19 cellular contexts compared by ENCODE assay signal in the genomic region with DNA sequence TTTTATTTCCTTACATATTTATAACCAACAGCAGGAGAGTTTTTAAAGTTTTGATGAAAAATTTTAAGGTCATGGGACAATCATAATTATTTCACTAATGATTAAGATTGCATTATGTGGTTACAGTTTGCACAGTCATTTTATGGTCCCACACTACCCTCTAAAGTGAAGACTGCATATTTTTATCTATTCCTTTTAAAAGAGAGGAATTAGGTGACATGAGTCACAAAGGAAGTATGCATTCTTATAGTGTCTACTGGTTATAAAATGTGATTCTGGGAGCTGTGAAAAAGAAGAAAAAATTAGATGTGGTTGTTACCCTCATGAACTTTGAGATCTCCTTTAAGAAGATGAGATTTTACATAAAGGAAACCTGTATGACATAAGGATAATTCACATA.
A peak's percentile ranks its signal among the peaks of the same experiment; 100 is the strongest.
DNase-seq lines count a peak whose midpoint lies in the region; TF ChIP-seq lines count a peak whose summit lies in the region.
"Had no signal": no experiment of that assay in that cellular context is flagged by ENCODE, and none has a peak within 500 bp of the region (broad histone marks: within the 10 kb centered on the region; RNA-seq: fewer than 3 reads in every experiment).

No MANE protein-coding gene starts in this region.

- peaks cover 17% of the 10 kb centered on the region for H3K4me1 ChIP-seq in skeletal muscle satellite cell (ENCODE audit: control insufficient read depth, insufficient read depth, low read length)

- CTCF ChIA-PET in RWPE1 (lab: Yijun Ruan, JAX): interaction anchor here (0.6 kb wide), 1 partner anchor 804 kb away, joined by 3 read pairs; no protein-coding TSS in a partner anchor

- H3K4me3 ChIP-seq in fibroblast of pulmonary artery (replicated peaks; ENCODE audit: low read depth, low read length): no peak overlapping the region
- H3K4me3 ChIP-seq in skeletal muscle satellite cell (ENCODE audit: low read length): no peak overlapping the region
- H3K4me3 ChIP-seq: GM23338, thoracic aorta had no signal

- H3K27me3 ChIP-seq in skeletal muscle satellite cell (ENCODE audit: control insufficient read depth, insufficient read depth, low read length): no peaks in the 10 kb centered on the region

- no peak overlapping the region for H3K4me2 ChIP-seq in skeletal muscle satellite cell (ENCODE audit: low read length)
- H3K4me2 ChIP-seq: GM23338 had no signal

- DNase-seq in GM04503 (ENCODE audit: low read depth): peak; percentile 44
- DNase-seq in RWPE1 (ENCODE audit: low spot score): peak; percentile 66
- DNase-seq in fibroblast of pulmonary artery (ENCODE audit: low read depth): peak; percentile 10
- DNase-seq in activated CD4-positive, alpha-beta T cell treated with anti-CD3 and anti-CD28 coated beads for 48 hours: no peak
- DNase-seq in activated gamma-delta T cell (lab: John Stamatoyannopoulos, UW): no peak
- no peak for DNase-seq in globus pallidus (ENCODE audit: low spot score)
- DNase-seq: activated CD4-positive, CD25-positive, alpha-beta regulatory T cell treated with anti-CD3 and anti-CD28 coated beads, Interleukin-2, amount 50 U/mL, for 72 hours; activated naive CD8-positive, alpha-beta T cell treated with anti-CD3 and anti-CD28 coated beads for 36 hours; C1 segment of cervical spinal cord; DMS153; head of caudate nucleus; immature natural killer cell; MV-4-11; NCI-H2081 treated with DMSO at 0.1 percent for 48 hours; NCI-H524 treated with DMSO at 0.1 percent for 48 hours; nephron progenitor cell had no signal

- no peak overlapping the region for H3K27ac ChIP-seq in RWPE1
- H3K27ac ChIP-seq: thoracic aorta had no signal

- no peaks in the 10 kb centered on the region for H3K36me3 ChIP-seq in skeletal muscle satellite cell (ENCODE audit: insufficient read depth, low read length)
- H3K36me3 ChIP-seq: thoracic aorta had no signal

- peak overlapping the region; percentile 16 for H3K9ac ChIP-seq in skeletal muscle satellite cell (ENCODE audit: low read depth, low read length)

- POLR2A ChIA-PET in RWPE1 (lab: Yijun Ruan, JAX; ENCODE audit: low non-redundant PET): no interaction called here

- no peaks in the 10 kb centered on the region for H3K9me3 ChIP-seq in skeletal muscle satellite cell (replicated peaks; ENCODE audit: low read length)
- H3K9me3 ChIP-seq: thoracic aorta had no signal

- 0 out of 2 replicates have a peak, but pooled peaks have one; percentile 7 for TF ChIP-seq CTCF in RWPE1 (conservative IDR thresholded peaks at IDR 0.05; ENCODE audit: low read depth)
- no peak for TF ChIP-seq CTCF in fibroblast of pulmonary artery (IDR thresholded peaks at IDR 0.05; ENCODE audit: low read length, missing control alignments)

Comparison
In these comparisons a context has a peak if more than half of its experiments do, and no peak if none do; other contexts are left out.
1. DNase-seq: peak in GM04503 (single experiment), RWPE1 (single experiment) and fibroblast of pulmonary artery (single experiment); none in activated CD4-positive, alpha-beta T cell treated with anti-CD3 and anti-CD28 coated beads for 48 hours (single experiment), activated gamma-delta T cell (single experiment) and globus pallidus (single experiment).